ENCODE assay signal across 8 cellular contexts in the genomic region with DNA sequence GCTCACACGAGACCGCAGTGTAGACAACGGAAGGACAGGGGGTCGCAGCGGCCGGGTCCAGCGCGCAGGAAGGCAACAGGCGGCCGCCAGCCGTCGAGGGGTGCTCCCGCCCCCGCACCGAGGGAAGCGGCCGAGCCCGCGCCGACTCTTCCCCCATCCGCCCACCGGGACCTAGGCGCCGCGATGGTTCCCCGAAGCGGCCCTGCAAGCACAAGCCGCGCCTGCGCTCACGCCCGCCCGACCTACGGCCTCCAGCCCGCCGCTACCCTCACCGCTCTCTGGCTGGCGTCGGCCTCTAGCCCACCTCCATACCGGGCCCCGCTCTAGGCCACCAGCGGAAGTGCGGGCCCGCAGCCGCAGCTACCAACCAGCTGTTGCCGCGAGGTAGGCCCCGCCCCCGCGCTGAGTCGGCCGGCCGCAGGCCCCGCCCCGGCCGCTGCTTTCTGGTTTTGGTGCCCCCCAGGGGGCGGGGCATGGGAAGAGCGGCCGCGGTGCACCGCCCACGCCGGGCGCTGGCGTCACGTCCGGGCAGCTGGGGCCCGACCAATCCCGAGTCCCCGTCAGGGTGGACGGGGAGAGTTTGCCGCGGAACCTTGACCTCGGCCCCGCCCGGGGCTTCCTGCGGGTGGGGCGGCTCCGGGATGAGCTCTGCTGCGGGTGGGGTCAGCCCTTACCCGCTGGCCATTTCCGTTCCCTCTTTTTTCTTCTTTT. TPM values are rescaled to one million over a fixed set of nuclear protein-coding genes. Genes with fewer than 3 reads are reported as not detected.
DNase-seq lines count a peak whose midpoint lies in the region; ATAC-seq and TF ChIP-seq lines count a peak whose summit lies in the region.

A gene with protein sequence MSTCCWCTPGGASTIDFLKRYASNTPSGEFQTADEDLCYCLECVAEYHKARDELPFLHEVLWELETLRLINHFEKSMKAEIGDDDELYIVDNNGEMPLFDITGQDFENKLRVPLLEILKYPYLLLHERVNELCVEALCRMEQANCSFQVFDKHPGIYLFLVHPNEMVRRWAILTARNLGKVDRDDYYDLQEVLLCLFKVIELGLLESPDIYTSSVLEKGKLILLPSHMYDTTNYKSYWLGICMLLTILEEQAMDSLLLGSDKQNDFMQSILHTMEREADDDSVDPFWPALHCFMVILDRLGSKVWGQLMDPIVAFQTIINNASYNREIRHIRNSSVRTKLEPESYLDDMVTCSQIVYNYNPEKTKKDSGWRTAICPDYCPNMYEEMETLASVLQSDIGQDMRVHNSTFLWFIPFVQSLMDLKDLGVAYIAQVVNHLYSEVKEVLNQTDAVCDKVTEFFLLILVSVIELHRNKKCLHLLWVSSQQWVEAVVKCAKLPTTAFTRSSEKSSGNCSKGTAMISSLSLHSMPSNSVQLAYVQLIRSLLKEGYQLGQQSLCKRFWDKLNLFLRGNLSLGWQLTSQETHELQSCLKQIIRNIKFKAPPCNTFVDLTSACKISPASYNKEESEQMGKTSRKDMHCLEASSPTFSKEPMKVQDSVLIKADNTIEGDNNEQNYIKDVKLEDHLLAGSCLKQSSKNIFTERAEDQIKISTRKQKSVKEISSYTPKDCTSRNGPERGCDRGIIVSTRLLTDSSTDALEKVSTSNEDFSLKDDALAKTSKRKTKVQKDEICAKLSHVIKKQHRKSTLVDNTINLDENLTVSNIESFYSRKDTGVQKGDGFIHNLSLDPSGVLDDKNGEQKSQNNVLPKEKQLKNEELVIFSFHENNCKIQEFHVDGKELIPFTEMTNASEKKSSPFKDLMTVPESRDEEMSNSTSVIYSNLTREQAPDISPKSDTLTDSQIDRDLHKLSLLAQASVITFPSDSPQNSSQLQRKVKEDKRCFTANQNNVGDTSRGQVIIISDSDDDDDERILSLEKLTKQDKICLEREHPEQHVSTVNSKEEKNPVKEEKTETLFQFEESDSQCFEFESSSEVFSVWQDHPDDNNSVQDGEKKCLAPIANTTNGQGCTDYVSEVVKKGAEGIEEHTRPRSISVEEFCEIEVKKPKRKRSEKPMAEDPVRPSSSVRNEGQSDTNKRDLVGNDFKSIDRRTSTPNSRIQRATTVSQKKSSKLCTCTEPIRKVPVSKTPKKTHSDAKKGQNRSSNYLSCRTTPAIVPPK (N-terminal part only) (minus strand): TSS at position 342 of the 711 bp plus-strand sequence. CDS start 5,558 bp downstream, outside the sequence.

- no peak; a peak in 1 of 4 replicates for TF ChIP-seq EP300 in SK-N-SH (IDR thresholded peaks at IDR 0.05; ENCODE audit: borderline replicate concordance in 1 of 2, low read depth in 1 of 2, low read length in 1 of 2)

- H3K4me2 ChIP-seq in SK-N-SH = peak within 1 kb of the TSS; percentile 87

- CTCF ChIA-PET in GM10248 (lab: Yijun Ruan, JAX) (interaction anchor here (0.7 to 1.6 kb wide), 6 partner anchors 9 to 37 kb away, joined by 3 to 5 read pairs (median 4); no protein-coding TSS in a partner anchor), SK-N-SH (lab: Yijun Ruan, JAX) (interaction anchor here (0.9 to 1.0 kb wide), 2 partner anchors 60 to 220 kb away, joined by 3 read pairs; no protein-coding TSS in a partner anchor)

- peaks cover 47% of the 10 kb centered on the region for H3K79me2 ChIP-seq in SK-N-SH (ENCODE audit: insufficient read depth)

- H3K9ac ChIP-seq in SK-N-SH = peak within 1 kb of the TSS; percentile 97

- H3K36me3 ChIP-seq in SK-N-SH (replicated peaks in 1 of 2; ENCODE audit: control insufficient read depth in 1 of 2, insufficient read depth in 2 of 2, low read length in 1 of 2) = peaks cover 30 to 37% of the 10 kb centered on the region in 2 experiments

- peaks cover 12 to 17% of the 10 kb centered on the region in 2 experiments for H3K4me1 ChIP-seq in SK-N-SH (ENCODE audit: control insufficient read depth in 1 of 2, insufficient read depth in 2 of 2, low read depth in 1 of 2, low read length in 1 of 2)

- no peaks in the 10 kb centered on the region for H3K9me2 ChIP-seq in SK-N-SH

- ATAC-seq in HG02610 (IDR thresholded peaks at IDR 0.05; ENCODE audit: unreplicated experiment) = peak; percentile 85

- WGBS in SK-N-SH (ENCODE audit: low lambda C conversion rate) = under 1% methylated on average over 40 of the region's 82 CpGs

- peaks cover 6% of the 10 kb centered on the region; the same call in 1 of the 2 replicates for H4K20me1 ChIP-seq in SK-N-SH (ENCODE audit: insufficient read depth)

- peak within 1 kb of the TSS; percentile 77 to 92 for H3K4me3 ChIP-seq in SK-N-SH (ENCODE audit: low read depth in 2 of 2, low read length in 1 of 2)

- H3F3A ChIP-seq in SK-N-SH (replicated peaks; ENCODE audit: insufficient read depth) = peaks cover 3% of the 10 kb centered on the region

- H3K27ac ChIP-seq in SK-N-SH (ENCODE audit: low read depth in 2 of 2, low read length in 1 of 2) (peak within 1 kb of the TSS; percentile 88 to 90), substantia nigra (ENCODE audit: low read depth, low read length, poor library complexity, severe bottlenecking) (peak within 1 kb of the TSS; percentile 83)

- POLR2A ChIA-PET in GM10248 (lab: Yijun Ruan, JAX) = interaction anchor here (0.6 to 2.3 kb wide), 6 partner anchors 18 to 782 kb away, joined by 3 to 14 read pairs (median 4); no protein-coding TSS in a partner anchor
- POLR2A ChIA-PET in SK-N-SH (lab: Yijun Ruan, JAX) = interaction anchor here (0.5 to 2.6 kb wide), 7 partner anchors 8 to 315 kb away, joined by 3 to 13 read pairs (median 3); a partner anchor contains a TSS

- DNase-seq in GM10248 (ENCODE audit: extremely low spot score) = peak; percentile 100
- peak; percentile 94 for DNase-seq in NCI-H1092 (lab: John Stamatoyannopoulos, UW)
- DNase-seq in SK-N-SH = peak; percentile 99
- peak; percentile 98 for DNase-seq in activated naive CD4-positive, alpha-beta T cell treated with anti-CD3 and anti-CD28 coated beads, Interleukin-2, amount 50 U/mL, for 16 hours
- peak; percentile 99 for DNase-seq in germinal center (ENCODE audit: low spot score)
- peak; percentile 73 for DNase-seq in non-pigmented ciliary epithelial cell (ENCODE audit: low read depth)
- DNase-seq in substantia nigra (lab: John Stamatoyannopoulos, UW) = peak; percentile 62 to 100 (median 95)

- H3K9me3 ChIP-seq in SK-N-SH = no peaks in the 10 kb centered on the region

- TF ChIP-seq CTCF in GM10248 (IDR thresholded peaks at IDR 0.05; ENCODE audit: control extremely low read depth, extremely low read depth, low read depth, missing control alignments) (no peak), SK-N-SH (IDR thresholded peaks at IDR 0.05) (no peak)

- no peak for TF ChIP-seq RAD21 in SK-N-SH (IDR thresholded peaks at IDR 0.05; ENCODE audit: low read length)

- no peaks in the 10 kb centered on the region for H3K27me3 ChIP-seq in SK-N-SH (ENCODE audit: insufficient read depth)

- H2AFZ ChIP-seq in SK-N-SH (ENCODE audit: low read depth) = peak within 1 kb of the TSS; percentile 100

TF ChIP-seq in SK-N-SH, 30 proteins besides CTCF, POLR2A, EP300 and RAD21 (continues in another document):
- TF ChIP-seq TEAD4 (IDR thresholded peaks at IDR 0.05; ENCODE audit: borderline replicate concordance, insufficient read depth) = no peak
- peak; percentile 61; the same call in 1 of the 2 replicates for TF ChIP-seq RFX5 (IDR thresholded peaks at IDR 0.05; ENCODE audit: low read length)
- TF ChIP-seq MEF2A (IDR thresholded peaks at IDR 0.05; ENCODE audit: borderline replicate concordance, low read depth) = no peak
- TF ChIP-seq, protein P1, sequence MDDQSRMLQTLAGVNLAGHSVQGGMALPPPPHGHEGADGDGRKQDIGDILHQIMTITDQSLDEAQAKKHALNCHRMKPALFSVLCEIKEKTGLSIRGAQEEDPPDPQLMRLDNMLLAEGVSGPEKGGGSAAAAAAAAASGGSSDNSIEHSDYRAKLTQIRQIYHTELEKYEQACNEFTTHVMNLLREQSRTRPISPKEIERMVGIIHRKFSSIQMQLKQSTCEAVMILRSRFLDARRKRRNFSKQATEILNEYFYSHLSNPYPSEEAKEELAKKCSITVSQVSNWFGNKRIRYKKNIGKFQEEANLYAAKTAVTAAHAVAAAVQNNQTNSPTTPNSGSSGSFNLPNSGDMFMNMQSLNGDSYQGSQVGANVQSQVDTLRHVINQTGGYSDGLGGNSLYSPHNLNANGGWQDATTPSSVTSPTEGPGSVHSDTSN (IDR thresholded peaks at IDR 0.05) = 0 out of 2 replicates have a peak, but pooled peaks have one; percentile 7
- TF ChIP-seq, protein P2, sequence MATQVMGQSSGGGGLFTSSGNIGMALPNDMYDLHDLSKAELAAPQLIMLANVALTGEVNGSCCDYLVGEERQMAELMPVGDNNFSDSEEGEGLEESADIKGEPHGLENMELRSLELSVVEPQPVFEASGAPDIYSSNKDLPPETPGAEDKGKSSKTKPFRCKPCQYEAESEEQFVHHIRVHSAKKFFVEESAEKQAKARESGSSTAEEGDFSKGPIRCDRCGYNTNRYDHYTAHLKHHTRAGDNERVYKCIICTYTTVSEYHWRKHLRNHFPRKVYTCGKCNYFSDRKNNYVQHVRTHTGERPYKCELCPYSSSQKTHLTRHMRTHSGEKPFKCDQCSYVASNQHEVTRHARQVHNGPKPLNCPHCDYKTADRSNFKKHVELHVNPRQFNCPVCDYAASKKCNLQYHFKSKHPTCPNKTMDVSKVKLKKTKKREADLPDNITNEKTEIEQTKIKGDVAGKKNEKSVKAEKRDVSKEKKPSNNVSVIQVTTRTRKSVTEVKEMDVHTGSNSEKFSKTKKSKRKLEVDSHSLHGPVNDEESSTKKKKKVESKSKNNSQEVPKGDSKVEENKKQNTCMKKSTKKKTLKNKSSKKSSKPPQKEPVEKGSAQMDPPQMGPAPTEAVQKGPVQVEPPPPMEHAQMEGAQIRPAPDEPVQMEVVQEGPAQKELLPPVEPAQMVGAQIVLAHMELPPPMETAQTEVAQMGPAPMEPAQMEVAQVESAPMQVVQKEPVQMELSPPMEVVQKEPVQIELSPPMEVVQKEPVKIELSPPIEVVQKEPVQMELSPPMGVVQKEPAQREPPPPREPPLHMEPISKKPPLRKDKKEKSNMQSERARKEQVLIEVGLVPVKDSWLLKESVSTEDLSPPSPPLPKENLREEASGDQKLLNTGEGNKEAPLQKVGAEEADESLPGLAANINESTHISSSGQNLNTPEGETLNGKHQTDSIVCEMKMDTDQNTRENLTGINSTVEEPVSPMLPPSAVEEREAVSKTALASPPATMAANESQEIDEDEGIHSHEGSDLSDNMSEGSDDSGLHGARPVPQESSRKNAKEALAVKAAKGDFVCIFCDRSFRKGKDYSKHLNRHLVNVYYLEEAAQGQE (IDR thresholded peaks at IDR 0.05; ENCODE audit: low read depth, low read length) = 0 out of 2 replicates have a peak, but pooled peaks have one; percentile 23
- 0 out of 2 replicates have a peak, but pooled peaks have one; percentile 23 for TF ChIP-seq RCOR1 (IDR thresholded peaks at IDR 0.05; ENCODE audit: low read length)

RNA-seq across cellular contexts. Expression of the gene that starts here (rescaled TPM):
- polyA plus RNA-seq in SK-N-SH (2012; rRNA removed) = 12.3 and 15.0 TPM in 2 replicates
- 12.8 and 13.5 TPM in 2 replicates for polyA plus RNA-seq in SK-N-SH (2012; cell fraction: cytosol; rRNA removed)
- 21.5 and 28.5 TPM in 2 replicates for polyA plus RNA-seq in SK-N-SH (2012; cell fraction: nucleus; rRNA removed)

Comparison
In these comparisons a context has a peak if more than half of its experiments do, and no peak if none do; other contexts are left out.
1. Peak in every context shown above with its lines: DNase-seq, ATAC-seq, H3K4me3 ChIP-seq and H3K27ac ChIP-seq.